ENCODE assay signal across 19 cellular contexts in the genomic region with DNA sequence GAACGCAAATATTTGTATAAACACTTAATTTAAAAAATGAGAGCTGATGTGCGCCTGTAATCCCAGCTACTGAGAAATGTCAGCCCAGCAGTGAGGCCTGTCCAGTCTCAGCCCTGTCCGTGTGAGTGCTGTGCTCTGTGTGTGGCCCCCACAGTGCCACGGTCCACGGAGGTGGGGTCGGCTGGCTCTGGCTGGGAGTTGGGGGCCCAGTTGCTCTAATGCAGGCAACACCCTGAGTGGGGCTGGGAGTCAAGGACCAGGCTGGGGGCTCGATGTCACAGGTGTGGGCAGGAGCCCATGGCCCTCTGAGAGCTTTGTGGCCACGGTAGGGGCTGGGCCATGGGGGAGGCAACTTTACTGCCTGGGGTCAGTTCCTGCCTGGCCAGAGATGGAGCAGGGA. TPM values are rescaled to one million over a fixed set of nuclear protein-coding genes. Genes with fewer than 3 reads are reported as not detected.
DNase-seq lines count a peak whose midpoint lies in the region; ATAC-seq, FAIRE-seq and TF ChIP-seq lines count a peak whose summit lies in the region.
"Had no signal": no experiment of that assay in that cellular context is flagged by ENCODE, and none has a peak within 500 bp of the region (broad histone marks: within the 10 kb centered on the region; RNA-seq: fewer than 3 reads in every experiment).

No MANE protein-coding gene starts in this region.

- no peak overlapping the region for H3K27ac ChIP-seq in right atrium auricular region
- no peak overlapping the region for H3K27ac ChIP-seq in IMR-90 (ENCODE audit: insufficient read depth, low read length)
- H3K27ac ChIP-seq in K562 (ENCODE audit: extremely low read depth, low read depth, low read length), result no peak overlapping the region
- no peak overlapping the region for H3K27ac ChIP-seq in osteoblast (ENCODE audit: low read depth, low read length)
- no peak overlapping the region for H3K27ac ChIP-seq in A673 (ENCODE audit: low read depth, low read length, poor library complexity, severe bottlenecking)

- H3K79me2 ChIP-seq in K562 (ENCODE audit: control insufficient read depth, insufficient read depth, low read length) (peaks cover 64% of the 10 kb centered on the region), osteoblast (ENCODE audit: insufficient read depth, low read length) (peaks cover 86% of the 10 kb centered on the region)

- no peak overlapping the region for H2BK5ac ChIP-seq in IMR-90 (ENCODE audit: low read depth, low read length, poor library complexity, severe bottlenecking)

- TF ChIP-seq RAD21 in IMR-90 (IDR thresholded peaks at IDR 0.05; ENCODE audit: low read length) (no peak), K562 (CRISPR knock-in tag; conservative IDR thresholded peaks at IDR 0.05 in 1 of 2, IDR thresholded peaks at IDR 0.05 in 1 of 2) (no peak)

- BruUV-seq in IMR-90 (replicated peaks; lab: Mats Ljungman, UMichigan) (no TSS peak), K562 (replicated peaks; lab: Mats Ljungman, UMichigan) (TSS peak; percentile 28), A673 (replicated peaks; lab: Mats Ljungman, UMichigan) (no TSS peak)

- H3K4me3 ChIP-seq in right atrium auricular region (no peak overlapping the region), IMR-90 (ENCODE audit: insufficient read depth, low read depth, low read length) (no peak overlapping the region), K562 (no peak overlapping the region), osteoblast (ENCODE audit: insufficient read depth, low read length) (no peak overlapping the region), A673 (ENCODE audit: low read depth, low read length, poor library complexity, severe bottlenecking) (no peak overlapping the region)
- H3K4me3 ChIP-seq: BLaER1 treated with 17β-estradiol and CSF1 and Interleukin-3, amounts not matched to agents 10 nM and 100 nM; GM12878; HAP-1 had no signal

- peaks cover 13% of the 10 kb centered on the region for H3K4me1 Mint-ChIP-seq in nephron progenitor cell

- H3K9me3 Mint-ChIP-seq in nephron progenitor cell, result no peaks in the 10 kb centered on the region
- H3K9me3 Mint-ChIP-seq: CD4-positive, alpha-beta T cell had no signal

- TF ChIP-seq CTCF in right atrium auricular region (IDR thresholded peaks at IDR 0.05) (no peak), IMR-90 (conservative IDR thresholded peaks at IDR 0.05; ENCODE audit: low read depth, low read length) (no peak), K562 (IDR thresholded peaks at IDR 0.05 in 2 of 3, conservative IDR thresholded peaks at IDR 0.05 in 1 of 3; ENCODE audit: insufficient read depth in 2 of 3, low read depth in 1 of 3, low read length in 3 of 3) (no peak), nephron progenitor cell (IDR thresholded peaks at IDR 0.05) (no peak), osteoblast (IDR thresholded peaks at IDR 0.05; ENCODE audit: extremely low read depth, low read depth, low read length) (no peak), A673 (conservative IDR thresholded peaks at IDR 0.05; ENCODE audit: low read depth, low read length) (no peak)

- H3K79me1 ChIP-seq in IMR-90 (ENCODE audit: low read depth in 1 of 2, low read length in 2 of 2), result peaks cover 7 to 52% of the 10 kb centered on the region in 2 experiments

- peak; percentile 60 for DNase-seq in Right ventricle myocardium inferior (ENCODE audit: missing footprints)
- no peak for DNase-seq in right atrium auricular region (ENCODE audit: low spot score)
- no peak for DNase-seq in IMR-90
- DNase-seq in K562 (ENCODE audit: extremely low read depth in 1 of 4, low spot score in 3 of 4), result no peak
- DNase-seq in nephron progenitor cell, result no peak
- DNase-seq in C1 segment of cervical spinal cord (lab: John Stamatoyannopoulos, UW), result no peak
- DNase-seq in osteoblast (ENCODE audit: insufficient read length, low spot score, missing footprints), result no peak
- DNase-seq in A673 (ENCODE audit: low spot score), result no peak
- DNase-seq: 8988T; ACHN; CD4-positive, alpha-beta T cell; DMS79; GOT3 had no signal

- no peaks in the 10 kb centered on the region for H3K27me3 Mint-ChIP-seq in nephron progenitor cell (ENCODE audit: low read depth, poor library complexity)
- H3K27me3 Mint-ChIP-seq: CD4-positive, alpha-beta T cell had no signal

- H2AFZ ChIP-seq in IMR-90 (replicated peaks; ENCODE audit: low read length, poor library complexity) (no peak overlapping the region), K562 (ENCODE audit: low read depth, low read length) (no peak overlapping the region), osteoblast (ENCODE audit: low read length) (no peak overlapping the region)

- no peak overlapping the region for H2BK15ac ChIP-seq in IMR-90 (ENCODE audit: low read depth, low read length)

- H3K9me3 ChIP-seq in right atrium auricular region, result no peaks in the 10 kb centered on the region
- no peaks in the 10 kb centered on the region for H3K9me3 ChIP-seq in IMR-90 (ENCODE audit: control insufficient read depth, insufficient read depth, low read length)
- H3K9me3 ChIP-seq in K562 (replicated peaks; ENCODE audit: control insufficient read depth, insufficient read depth, low read depth, low read length), result peaks cover 1% of the 10 kb centered on the region
- H3K9me3 ChIP-seq in osteoblast (ENCODE audit: low read depth, low read length), result no peaks in the 10 kb centered on the region
- H3K9me3 ChIP-seq in A673 (ENCODE audit: low read depth, low read length, poor library complexity, severe bottlenecking), result no peaks in the 10 kb centered on the region
- H3K9me3 ChIP-seq: BLaER1 treated with 17β-estradiol and CSF1 and Interleukin-3, amounts not matched to agents 10 nM and 100 nM; HAP-1 had no signal

- H4K91ac ChIP-seq in IMR-90 (ENCODE audit: insufficient read depth, low read depth, low read length), result no peak overlapping the region

- H3K36me3 ChIP-seq in right atrium auricular region, result peaks cover 3% of the 10 kb centered on the region
- H3K36me3 ChIP-seq in IMR-90 (ENCODE audit: control insufficient read depth, insufficient read depth, low read length), result peaks cover 25% of the 10 kb centered on the region
- peaks cover 25% of the 10 kb centered on the region; the same call in 2 of the 3 replicates for H3K36me3 ChIP-seq in K562 (ENCODE audit: control insufficient read depth, insufficient read depth, low read length)
- H3K36me3 ChIP-seq in osteoblast (ENCODE audit: insufficient read depth, low read length), result peaks cover under 1% of the 10 kb centered on the region
- H3K36me3 ChIP-seq in A673 (ENCODE audit: insufficient read depth, low read length, poor library complexity, severe bottlenecking), result peaks cover 6% of the 10 kb centered on the region

- H3K14ac ChIP-seq in IMR-90 (replicated peaks; ENCODE audit: low read depth, low read length), result no peak overlapping the region

- no peak overlapping the region for H3K23ac ChIP-seq in IMR-90 (ENCODE audit: low read depth, low read length)

- H3K56ac ChIP-seq in IMR-90 (ENCODE audit: extremely low read depth, insufficient read depth, low read length), result no peak overlapping the region

- peak overlapping the region; percentile 48 for H3K27ac Mint-ChIP-seq in nephron progenitor cell
- H3K27ac Mint-ChIP-seq: CD4-positive, alpha-beta T cell had no signal

- ATAC-seq in Right ventricle myocardium inferior (no peak), IMR-90 (ENCODE audit: low read depth) (peak; percentile 12; the same call in 1 of the 2 replicates), K562 (no peak)
- ATAC-seq: GM12878 had no signal

- TF ChIP-seq POLR2A in IMR-90 (IDR thresholded peaks at IDR 0.05; ENCODE audit: low read depth, low read length), result no peak
- no peak for TF ChIP-seq POLR2A in K562 (conservative IDR thresholded peaks at IDR 0.05)

- H3K4me1 ChIP-seq in right atrium auricular region (peaks cover 0 to 38% of the 10 kb centered on the region in 2 donors), IMR-90 (ENCODE audit: control insufficient read depth, insufficient read depth, low read length) (peaks cover 3% of the 10 kb centered on the region), K562 (replicated peaks in 1 of 2; ENCODE audit: control insufficient read depth in 2 of 2, insufficient read depth in 2 of 2, low read length in 2 of 2) (peaks cover 0 to 35% of the 10 kb centered on the region in 2 experiments; a peak in 2 of 5 replicates), osteoblast (ENCODE audit: insufficient read depth, low read length) (no peaks in the 10 kb centered on the region), A673 (ENCODE audit: insufficient read depth, low read length, poor library complexity, severe bottlenecking) (peaks cover 12% of the 10 kb centered on the region)
- H3K4me1 ChIP-seq: HAP-1 had no signal

- H4K20me1 ChIP-seq in IMR-90 (ENCODE audit: insufficient read depth, low read length) (peaks cover 77% of the 10 kb centered on the region), K562 (replicated peaks; ENCODE audit: control insufficient read depth, insufficient read depth, low read length) (no peaks in the 10 kb centered on the region), osteoblast (ENCODE audit: insufficient read depth, low read length) (peaks cover 59% of the 10 kb centered on the region)

- FAIRE-seq in K562 (lab: Jason Lieb, UNC), result no peak
- FAIRE-seq: GM12878, GM18507 had no signal

- H3K4me3 Mint-ChIP-seq in nephron progenitor cell, result no peak overlapping the region
- H3K4me3 Mint-ChIP-seq: CD4-positive, alpha-beta T cell had no signal

- peaks cover 62% of the 10 kb centered on the region for H3K36me3 Mint-ChIP-seq in nephron progenitor cell (ENCODE audit: low read depth)

- intact Hi-C loops in Right ventricle myocardium inferior (cut with DNase I) (no loop called here), IMR-90 (cut with micrococcal nuclease) (no loop called here), K562 (cut with micrococcal nuclease) (no loop called here), A673 (cut with micrococcal nuclease; ENCODE audit: unreplicated experiment) (no loop called here)

- 84% methylated on average over 5 of the region's 8 CpGs; no CpG with 5 or more reads in 1 of the 2 experiments for WGBS in IMR-90 (ENCODE audit: extremely low coverage in 2 of 2, insufficient read length in 1 of 2), 2 experiments
- 87% methylated on average over 8 of the region's 8 CpGs for WGBS in K562 (ENCODE audit: insufficient coverage, low coverage, missing lambda C conversion rate)

- H4K5ac ChIP-seq in IMR-90 (ENCODE audit: low read depth, low read length), result no peak overlapping the region

- H3K9ac ChIP-seq in IMR-90 (ENCODE audit: low read depth, low read length) (no peak overlapping the region), K562 (ENCODE audit: insufficient read depth in 1 of 2, low read depth in 2 of 2, low read length in 2 of 2) (0 out of 4 replicates have a peak overlapping the region, but pooled peaks of 1 of the 2 experiments have one; percentile 10)

- no peak for TF ChIP-seq EP300 in K562 (IDR thresholded peaks at IDR 0.05; ENCODE audit: low read length)

- no peak overlapping the region for H4K8ac ChIP-seq in IMR-90 (ENCODE audit: low read depth in 2 of 2, low read length in 2 of 2)

- H2BK20ac ChIP-seq in IMR-90 (ENCODE audit: low read depth, low read length), result no peak overlapping the region

- CTCF ChIA-PET in IMR-90 (lab: Yijun Ruan, JAX), result no interaction called here
- CTCF ChIA-PET in K562 (lab: Yijun Ruan, JAX; ENCODE audit: low intra/inter-chr PET ratio), result no interaction called here
- CTCF ChIA-PET in A673 (lab: Charles Lee), result no interaction called here

- H3K18ac ChIP-seq in IMR-90 (ENCODE audit: low read depth, low read length), result no peak overlapping the region

- H3K9me1 ChIP-seq in IMR-90 (ENCODE audit: insufficient read depth, low read length) (peaks cover 8% of the 10 kb centered on the region; the same call in 1 of the 2 replicates), K562 (ENCODE audit: control insufficient read depth, insufficient read depth, low read length) (no peaks in the 10 kb centered on the region)

- H3K27me3 ChIP-seq in right atrium auricular region (no peaks in the 10 kb centered on the region), IMR-90 (ENCODE audit: control insufficient read depth, insufficient read depth, low read length) (no peaks in the 10 kb centered on the region), K562 (ENCODE audit: control insufficient read depth in 2 of 2, insufficient read depth in 2 of 2, low read length in 2 of 2) (no peaks in the 10 kb centered on the region), osteoblast (ENCODE audit: insufficient read depth, low read length) (no peaks in the 10 kb centered on the region), A673 (replicated peaks; ENCODE audit: insufficient read depth, low read depth, low read length, poor library complexity) (no peaks in the 10 kb centered on the region)
- H3K27me3 ChIP-seq: BLaER1 treated with 17β-estradiol and CSF1 and Interleukin-3, amounts not matched to agents 10 nM and 100 nM had no signal

- H3K4ac ChIP-seq in IMR-90 (ENCODE audit: low read depth, low read length), result no peak overlapping the region

- H2BK120ac ChIP-seq in IMR-90 (ENCODE audit: low read depth, low read length), result no peak overlapping the region

- no peak overlapping the region for H2AK5ac ChIP-seq in IMR-90 (ENCODE audit: low read depth, low read length)

- in situ Hi-C loops in IMR-90 (cut with MboI; ENCODE audit: low sequenced_read_pairs) (no loop called here), K562 (cut with MboI) (no loop called here)

- dilution Hi-C loops in IMR-90 (cut with HindIII; ENCODE audit: low sequenced_read_pairs, unreplicated experiment), result no loop called here

- no peak overlapping the region for H2AK9ac ChIP-seq in IMR-90 (replicated peaks; ENCODE audit: low read depth, low read length, poor library complexity)

- no peak overlapping the region for H3K4me2 ChIP-seq in IMR-90 (ENCODE audit: low read depth, low read length)
- H3K4me2 ChIP-seq in K562 (ENCODE audit: insufficient read depth, low read length), result no peak overlapping the region
- H3K4me2 ChIP-seq in osteoblast (ENCODE audit: insufficient read depth, low read length), result no peak overlapping the region
- H3K4me2 ChIP-seq: BLaER1 treated with 17β-estradiol and CSF1 and Interleukin-3, amounts not matched to agents 10 nM and 100 nM had no signal

- POLR2A ChIA-PET in IMR-90 (lab: Charles Lee; ENCODE audit: unreplicated experiment) (no interaction called here), K562 (lab: Yijun Ruan, JAX) (interaction anchor here (1.0 kb wide), 1 partner anchor 13 kb away, joined by 4 read pairs; no protein-coding TSS in a partner anchor), A673 (lab: Charles Lee; ENCODE audit: low non-redundant PET) (no interaction called here)

RNA-seq across cellular contexts. Expression of gene PCGF3, which starts 12.8 kb away (rescaled TPM):
- 21.7 TPM for total RNA-seq in Right ventricle myocardium inferior
- total RNA-seq in right atrium auricular region, result 10 to 100 TPM; 17.9 to 22.6 TPM
- 40.0 and 45.0 TPM in 2 replicates for total RNA-seq in IMR-90 (2012; rRNA removed)
- polyA plus RNA-seq in IMR-90 (2012; rRNA removed), result 55.3 and 59.4 TPM in 2 replicates
- polyA plus RNA-seq in IMR-90 (2012; cell fraction: cytosol; rRNA removed), result 33.1 and 59.8 TPM in 2 replicates
- 190 and 236 TPM in 2 replicates for polyA plus RNA-seq in IMR-90 (2012; cell fraction: nucleus; rRNA removed; ENCODE audit: low replicate concordance)
- 122 and 175 TPM in 2 replicates for total RNA-seq in K562 (2011; cell fraction: chromatin; rRNA removed; ENCODE audit: low replicate concordance)
- 123 and 128 TPM in 2 replicates for total RNA-seq in K562 (2011; cell fraction: nucleolus; rRNA removed)
- total RNA-seq in K562 (2011; cell fraction: nucleoplasm; rRNA removed), result 119 and 129 TPM in 2 replicates
- total RNA-seq in K562 (2014; rRNA removed), result 31.3 and 39.9 TPM in 2 replicates
- 13.3 and 14.7 TPM in 2 replicates for total RNA-seq in K562 (2014; rRNA removed; fragmentation: Illumina TruSeq; extraction: Trizol)
- total RNA-seq in K562 (2015; rRNA removed; fragmentation: Illumina TruSeq; extraction: Trizol), result 19.1 and 20.3 TPM in 2 replicates
- 39.6 and 46.1 TPM in 2 replicates for total RNA-seq in K562 (2021)
- 37.2 and 42.2 TPM in 2 replicates for polyA plus RNA-seq in K562 (2011; rRNA removed)
- polyA plus RNA-seq in K562 (2011; cell fraction: cytosol; rRNA removed), result 35.7 and 39.0 TPM in 2 replicates
- polyA plus RNA-seq in K562 (2011; cell fraction: nucleus; rRNA removed), result 197 and 242 TPM in 2 replicates
- polyA plus RNA-seq in K562 (2012), result 22.9 and 34.4 TPM in 2 replicates
- polyA plus RNA-seq in K562 (2014; fragmentation: Illumina TruSeq; extraction: Trizol), result 18.9 and 20.4 TPM in 2 replicates
- polyA plus RNA-seq in K562 (2014; fragmentation: Nextera tagmentation; extraction: Ambion mirVana), result 1 to 10 TPM; 2.6 to 4.3 TPM
- polyA plus RNA-seq in K562 (2014; rRNA removed), result 40.1 and 40.2 TPM in 2 replicates
- 25.9 and 30.6 TPM in 2 replicates for polyA minus RNA-seq in K562 (2011; rRNA and poly(A)+ RNA removed)
- 22.7 and 34.9 TPM in 2 replicates for polyA minus RNA-seq in K562 (2011; cell fraction: cytosol; rRNA and poly(A)+ RNA removed)
- polyA minus RNA-seq in K562 (2011; cell fraction: nucleus; rRNA and poly(A)+ RNA removed), result 74.0 and 79.4 TPM in 2 replicates
- total RNA-seq in osteoblast, result 32.7 and 43.1 TPM in 2 replicates
- 83.5 and 83.9 TPM in 2 replicates for total RNA-seq in A673 (2021)

RNA-seq across cellular contexts. Expression of gene SLC49A3, which starts 29.5 kb away (rescaled TPM):
- total RNA-seq in Right ventricle myocardium inferior (17.3 TPM), right atrium auricular region (10 to 100 TPM in 1 of 2 donors, 1 to 10 TPM in 1; 10.0 to 12.0 TPM), IMR-90 (2012; rRNA removed) (under 0.01 TPM in 2 replicates), K562 (2014; rRNA removed) (not detected in 2 replicates), K562 (2014; rRNA removed; fragmentation: Illumina TruSeq; extraction: Trizol) (not detected in 2 replicates), K562 (2015; rRNA removed; fragmentation: Illumina TruSeq; extraction: Trizol) (not detected in 2 replicates), K562 (2021) (0.24 and 0.29 TPM in 2 replicates), osteoblast (11.6 and 13.6 TPM in 2 replicates), A673 (2021) (0.47 and 1.7 TPM in 2 replicates)
- polyA plus RNA-seq in IMR-90 (2012; rRNA removed) (0.32 and 0.36 TPM in 2 replicates), K562 (2011; rRNA removed) (not detected in 2 replicates), K562 (2014; fragmentation: Illumina TruSeq; extraction: Trizol) (not detected in 2 replicates), K562 (2014; fragmentation: Nextera tagmentation; extraction: Ambion mirVana) (not detected), K562 (2014; rRNA removed) (0.18 and 0.41 TPM in 2 replicates)
- polyA plus RNA-seq in IMR-90 (2012; cell fraction: cytosol; rRNA removed), result 0.09 and 0.27 TPM in 2 replicates
- 0.54 and 1.4 TPM in 2 replicates for polyA plus RNA-seq in IMR-90 (2012; cell fraction: nucleus; rRNA removed; ENCODE audit: low replicate concordance)
- total RNA-seq in K562 (2011; cell fraction: chromatin; rRNA removed; ENCODE audit: low replicate concordance), result not detected in 2 replicates
- 0.39 TPM in 1 of 2 replicates, not detected in the other for total RNA-seq in K562 (2011; cell fraction: nucleolus; rRNA removed)
- total RNA-seq in K562 (2011; cell fraction: nucleoplasm; rRNA removed), result 0.61 TPM in 1 of 2 replicates, not detected in the other
- 0.03 and 0.22 TPM in 2 replicates for polyA plus RNA-seq in K562 (2011; cell fraction: cytosol; rRNA removed)
- 0.25 and 0.55 TPM in 2 replicates for polyA plus RNA-seq in K562 (2011; cell fraction: nucleus; rRNA removed)
- 0.21 and 0.30 TPM in 2 replicates for polyA plus RNA-seq in K562 (2012)
- not detected in 2 replicates for polyA minus RNA-seq in K562 (2011; rRNA and poly(A)+ RNA removed)
- polyA minus RNA-seq in K562 (2011; cell fraction: cytosol; rRNA and poly(A)+ RNA removed), result not detected in 2 replicates
- polyA minus RNA-seq in K562 (2011; cell fraction: nucleus; rRNA and poly(A)+ RNA removed), result not detected in 2 replicates
- total RNA-seq: G401, HT1080 had no signal

RNA-seq across cellular contexts. Expression of gene MYL5, which starts 44.1 kb away (rescaled TPM):
- total RNA-seq in Right ventricle myocardium inferior (3.9 TPM), right atrium auricular region (1 to 10 TPM; 3.2 to 3.6 TPM), IMR-90 (2012; rRNA removed) (5.0 and 9.1 TPM in 2 replicates), K562 (2014; rRNA removed) (4.9 and 6.2 TPM in 2 replicates), K562 (2014; rRNA removed; fragmentation: Illumina TruSeq; extraction: Trizol) (2.6 and 3.1 TPM in 2 replicates), K562 (2015; rRNA removed; fragmentation: Illumina TruSeq; extraction: Trizol) (5.1 and 5.9 TPM in 2 replicates), K562 (2021) (9.1 and 10.0 TPM in 2 replicates), osteoblast (17.7 and 22.8 TPM in 2 replicates), A673 (2021) (11.7 and 13.0 TPM in 2 replicates)
- polyA plus RNA-seq in IMR-90 (2012; rRNA removed) (16.0 and 17.8 TPM in 2 replicates), K562 (2011; rRNA removed) (3.8 and 4.1 TPM in 2 replicates), K562 (2014; fragmentation: Illumina TruSeq; extraction: Trizol) (3.4 and 5.5 TPM in 2 replicates), K562 (2014; fragmentation: Nextera tagmentation; extraction: Ambion mirVana) (1 to 10 TPM; 1.4 TPM), K562 (2014; rRNA removed) (6.0 and 6.9 TPM in 2 replicates)
- 10.5 and 14.2 TPM in 2 replicates for polyA plus RNA-seq in IMR-90 (2012; cell fraction: cytosol; rRNA removed)
- 68.7 and 78.0 TPM in 2 replicates for polyA plus RNA-seq in IMR-90 (2012; cell fraction: nucleus; rRNA removed; ENCODE audit: low replicate concordance)
- 13.3 and 32.0 TPM in 2 replicates for total RNA-seq in K562 (2011; cell fraction: chromatin; rRNA removed; ENCODE audit: low replicate concordance)
- total RNA-seq in K562 (2011; cell fraction: nucleolus; rRNA removed), result 19.7 and 19.9 TPM in 2 replicates
- 9.6 and 13.4 TPM in 2 replicates for total RNA-seq in K562 (2011; cell fraction: nucleoplasm; rRNA removed)
- 2.8 TPM in 2 replicates for polyA plus RNA-seq in K562 (2011; cell fraction: cytosol; rRNA removed)
- 18.2 and 29.5 TPM in 2 replicates for polyA plus RNA-seq in K562 (2011; cell fraction: nucleus; rRNA removed)
- polyA plus RNA-seq in K562 (2012), result 9.3 and 13.7 TPM in 2 replicates
- 3.1 and 4.0 TPM in 2 replicates for polyA minus RNA-seq in K562 (2011; rRNA and poly(A)+ RNA removed)
- polyA minus RNA-seq in K562 (2011; cell fraction: cytosol; rRNA and poly(A)+ RNA removed), result 0.76 and 1.5 TPM in 2 replicates
- 11.0 and 13.6 TPM in 2 replicates for polyA minus RNA-seq in K562 (2011; cell fraction: nucleus; rRNA and poly(A)+ RNA removed)

RNA-seq across cellular contexts. Expression of gene ATP5ME, which starts 44.4 kb away (rescaled TPM):
- 1,162 TPM for total RNA-seq in Right ventricle myocardium inferior
- total RNA-seq in right atrium auricular region, result 100 to 1,000 TPM in 1 of 2 donors, 10 to 100 TPM in 1; 85.1 to 265 TPM
- 39.3 and 62.2 TPM in 2 replicates for total RNA-seq in IMR-90 (2012; rRNA removed)
- 603 and 663 TPM in 2 replicates for polyA plus RNA-seq in IMR-90 (2012; rRNA removed)
- 498 and 689 TPM in 2 replicates for polyA plus RNA-seq in IMR-90 (2012; cell fraction: cytosol; rRNA removed)
- 88.5 and 91.8 TPM in 2 replicates for polyA plus RNA-seq in IMR-90 (2012; cell fraction: nucleus; rRNA removed; ENCODE audit: low replicate concordance)
- total RNA-seq in K562 (2011; cell fraction: chromatin; rRNA removed; ENCODE audit: low replicate concordance), result 72.8 and 88.6 TPM in 2 replicates
- 122 and 189 TPM in 2 replicates for total RNA-seq in K562 (2011; cell fraction: nucleolus; rRNA removed)
- total RNA-seq in K562 (2011; cell fraction: nucleoplasm; rRNA removed), result 125 and 130 TPM in 2 replicates
- 746 and 978 TPM in 2 replicates for total RNA-seq in K562 (2014; rRNA removed)
- 839 and 887 TPM in 2 replicates for total RNA-seq in K562 (2014; rRNA removed; fragmentation: Illumina TruSeq; extraction: Trizol)
- 914 and 930 TPM in 2 replicates for total RNA-seq in K562 (2015; rRNA removed; fragmentation: Illumina TruSeq; extraction: Trizol)
- total RNA-seq in K562 (2021), result 509 and 535 TPM in 2 replicates
- polyA plus RNA-seq in K562 (2011; rRNA removed), result 573 and 595 TPM in 2 replicates
- 589 and 678 TPM in 2 replicates for polyA plus RNA-seq in K562 (2011; cell fraction: cytosol; rRNA removed)
- 222 and 265 TPM in 2 replicates for polyA plus RNA-seq in K562 (2011; cell fraction: nucleus; rRNA removed)
- polyA plus RNA-seq in K562 (2012), result 689 and 2,439 TPM in 2 replicates
- 632 and 822 TPM in 2 replicates for polyA plus RNA-seq in K562 (2014; fragmentation: Illumina TruSeq; extraction: Trizol)
- 1,000 to 10,000 TPM; 2,400 to 2,480 TPM for polyA plus RNA-seq in K562 (2014; fragmentation: Nextera tagmentation; extraction: Ambion mirVana)
- 987 and 1,053 TPM in 2 replicates for polyA plus RNA-seq in K562 (2014; rRNA removed)
- 147 and 173 TPM in 2 replicates for polyA minus RNA-seq in K562 (2011; rRNA and poly(A)+ RNA removed)
- polyA minus RNA-seq in K562 (2011; cell fraction: cytosol; rRNA and poly(A)+ RNA removed), result 96.7 and 103 TPM in 2 replicates
- 41.5 and 69.1 TPM in 2 replicates for polyA minus RNA-seq in K562 (2011; cell fraction: nucleus; rRNA and poly(A)+ RNA removed)
- 60.8 and 70.4 TPM in 2 replicates for total RNA-seq in osteoblast
- 362 and 383 TPM in 2 replicates for total RNA-seq in A673 (2021)
